In the genomic region with DNA sequence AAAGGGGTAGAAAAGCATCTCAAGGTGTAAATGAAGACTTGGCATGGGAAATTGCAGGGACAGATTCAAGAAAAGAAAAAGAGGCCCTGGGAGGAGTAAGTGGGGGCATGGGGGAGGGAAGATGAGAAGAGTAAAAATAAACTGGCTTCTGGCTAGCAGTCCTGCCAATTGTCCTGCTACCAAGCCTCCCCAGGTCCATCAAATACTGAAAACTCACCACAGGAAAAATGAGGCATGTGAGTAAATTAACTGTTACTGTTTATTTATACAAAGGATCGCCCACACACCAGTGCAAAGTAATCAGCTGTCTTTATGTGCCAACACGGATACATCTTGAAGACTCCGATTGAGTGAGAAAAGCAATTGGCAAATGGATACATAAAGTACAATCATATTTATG, we compare ENCODE assay signal across 18 cellular contexts. TPM values are rescaled to one million over a fixed set of nuclear protein-coding genes. Genes with fewer than 3 reads are reported as not detected.
DNase-seq lines count a peak whose midpoint lies in the region; ATAC-seq, FAIRE-seq and TF ChIP-seq lines count a peak whose summit lies in the region.
"Had no signal": no experiment of that assay in that cellular context is flagged by ENCODE, and none has a peak within 500 bp of the region (broad histone marks: within the 10 kb centered on the region; RNA-seq: fewer than 3 reads in every experiment).

No MANE protein-coding gene starts in this region.

- FAIRE-seq in GM19239 (lab: Jason Lieb, UNC): no peak
- FAIRE-seq: D721Med had no signal

- no peaks in the 10 kb centered on the region for H3K9me3 ChIP-seq in HEK293 (ENCODE audit: control insufficient read depth, insufficient read depth, low read depth, low read length)
- H3K9me3 ChIP-seq in CD8-positive, alpha-beta T cell (ENCODE audit: low read length): no peaks in the 10 kb centered on the region

- H3K36me3 ChIP-seq in HEK293 (ENCODE audit: control insufficient read depth in 2 of 2, insufficient read depth in 1 of 2, low read length in 2 of 2): no peaks in the 10 kb centered on the region
- H3K36me3 ChIP-seq in CD8-positive, alpha-beta T cell (ENCODE audit: insufficient read depth, low read length): no peaks in the 10 kb centered on the region
- H3K36me3 ChIP-seq: BLaER1 treated with 17β-estradiol and CSF1 and Interleukin-3, amounts not matched to agents 10 nM and 100 nM had no signal

- no peak overlapping the region for H3K27ac ChIP-seq in HEK293 (ENCODE audit: extremely low read depth, low read depth, low read length)
- H3K27ac ChIP-seq in CD8-positive, alpha-beta T cell (ENCODE audit: low read depth, low read length): no peak overlapping the region
- H3K27ac ChIP-seq: BLaER1 treated with 17β-estradiol and CSF1 and Interleukin-3, amounts not matched to agents 10 nM and 100 nM had no signal

- ATAC-seq in CD8-positive, alpha-beta T cell: no peak

- H3K27ac Mint-ChIP-seq in Calu3 (ENCODE audit: unreplicated experiment) (peak overlapping the region; percentile 9), nephron progenitor cell (peak overlapping the region; percentile 10)
- no peak overlapping the region for H3K27ac Mint-ChIP-seq in CD8-positive, alpha-beta T cell
- H3K27ac Mint-ChIP-seq: CD4-positive, alpha-beta T cell; H9; IgD-negative memory B cell had no signal

- H3K4me3 Mint-ChIP-seq in Calu3 (ENCODE audit: low read depth, unreplicated experiment) (no peak overlapping the region), nephron progenitor cell (no peak overlapping the region)
- no peak overlapping the region for H3K4me3 Mint-ChIP-seq in CD8-positive, alpha-beta T cell
- H3K4me3 Mint-ChIP-seq: CD4-positive, alpha-beta T cell; H9; IgD-negative memory B cell had no signal

- no peak for TF ChIP-seq CTCF in Calu3 (IDR thresholded peaks at IDR 0.05; ENCODE audit: unreplicated experiment)
- TF ChIP-seq CTCF in HEK293 (tag by site-specific recombination; IDR thresholded peaks at IDR 0.05): no peak
- TF ChIP-seq CTCF in nephron progenitor cell (IDR thresholded peaks at IDR 0.05): no peak
- no peak for TF ChIP-seq CTCF in CD8-positive, alpha-beta T cell (IDR thresholded peaks at IDR 0.05)

- BruUV-seq in Calu3 (replicated peaks; lab: Mats Ljungman, UMichigan): no TSS peak

- CTCF ChIA-PET in Calu3 (lab: Charles Lee) (no interaction called here), HEK293 (lab: Yijun Ruan, JAX) (interaction anchor here (0.6 to 1.1 kb wide), 2 partner anchors 75 to 876 kb away, joined by 4 read pairs; no protein-coding TSS in a partner anchor)
- CTCF ChIA-PET in CD8-positive, alpha-beta T cell (lab: Charles Lee): no interaction called here

- no peaks in the 10 kb centered on the region for H3K27me3 ChIP-seq in CD8-positive, alpha-beta T cell (ENCODE audit: insufficient read depth, low read length)
- H3K27me3 ChIP-seq: BLaER1 treated with 17β-estradiol and CSF1 and Interleukin-3, amounts not matched to agents 10 nM and 100 nM had no signal

- H3K36me3 Mint-ChIP-seq in Calu3 (ENCODE audit: insufficient read depth, unreplicated experiment) (peaks cover 4% of the 10 kb centered on the region), nephron progenitor cell (ENCODE audit: low read depth) (no peaks in the 10 kb centered on the region)
- H3K36me3 Mint-ChIP-seq in CD8-positive, alpha-beta T cell: no peaks in the 10 kb centered on the region
- H3K36me3 Mint-ChIP-seq: IgD-negative memory B cell had no signal

- no peak overlapping the region for H3K4me3 ChIP-seq in HEK293 (ENCODE audit: low read depth, low read length)
- H3K4me3 ChIP-seq in CD8-positive, alpha-beta T cell (ENCODE audit: low read depth, low read length): no peak overlapping the region
- H3K4me3 ChIP-seq: BLaER1 treated with 17β-estradiol and CSF1 and Interleukin-3, amounts not matched to agents 10 nM and 100 nM had no signal

- peaks cover 9% of the 10 kb centered on the region; the same call in 1 of the 2 replicates for H3K4me1 ChIP-seq in HEK293 (ENCODE audit: control insufficient read depth, insufficient read depth, low read length)
- no peaks in the 10 kb centered on the region for H3K4me1 ChIP-seq in CD8-positive, alpha-beta T cell (ENCODE audit: insufficient read depth, low read length)

- H3K27me3 Mint-ChIP-seq in Calu3 (ENCODE audit: unreplicated experiment): no peaks in the 10 kb centered on the region
- peaks cover 12% of the 10 kb centered on the region for H3K27me3 Mint-ChIP-seq in nephron progenitor cell (ENCODE audit: low read depth, poor library complexity)
- H3K27me3 Mint-ChIP-seq in CD8-positive, alpha-beta T cell (ENCODE audit: low read depth): peaks cover 2% of the 10 kb centered on the region
- H3K27me3 Mint-ChIP-seq: CD4-positive, alpha-beta T cell had no signal

- intact Hi-C loops in Calu3 (cut with micrococcal nuclease; ENCODE audit: unreplicated experiment): loop anchor here (1.0 kb wide), 1 partner anchor 35 kb away; no protein-coding TSS in a partner anchor
- intact Hi-C loops in CD8-positive, alpha-beta T cell (cut with DNase I, micrococcal nuclease): no loop called here

- POLR2A ChIA-PET in HEK293 (lab: Yijun Ruan, JAX): no interaction called here
- POLR2A ChIA-PET in CD8-positive, alpha-beta T cell (lab: Charles Lee): no interaction called here

- H3K9me3 Mint-ChIP-seq in Calu3 (ENCODE audit: low read depth, unreplicated experiment) (no peaks in the 10 kb centered on the region), nephron progenitor cell (peaks cover 26% of the 10 kb centered on the region)
- no peaks in the 10 kb centered on the region for H3K9me3 Mint-ChIP-seq in CD8-positive, alpha-beta T cell
- H3K9me3 Mint-ChIP-seq: CD4-positive, alpha-beta T cell; IgD-negative memory B cell had no signal

- H3K4me1 Mint-ChIP-seq in Calu3 (ENCODE audit: low read depth, unreplicated experiment) (peaks cover 12% of the 10 kb centered on the region), nephron progenitor cell (peaks cover 19% of the 10 kb centered on the region)
- no peaks in the 10 kb centered on the region for H3K4me1 Mint-ChIP-seq in CD8-positive, alpha-beta T cell (ENCODE audit: low read depth)

- DNase-seq in Calu3 (no peak), cerebellum (ENCODE audit: low spot score) (peak; percentile 62), nephron progenitor cell (no peak), GM19239 (ENCODE audit: insufficient read length, low spot score) (no peak), iPS-NIHi11 (ENCODE audit: low spot score) (no peak), T-helper 2 cell (no peak)
- no peak for DNase-seq in CD8-positive, alpha-beta T cell
- DNase-seq: 8988T; ACHN; CD4-positive, alpha-beta T cell; DMS153; DND-41; GF-D8; H9 had no signal

TF ChIP-seq in HEK293, 187 proteins besides CTCF, POLR2A, EP300 and RAD21 (continues in another document):
- peak; percentile 49 for TF ChIP-seq ZFHX2 (tag by site-specific recombination; conservative IDR thresholded peaks at IDR 0.05)
- TF ChIP-seq WT1 (tag by site-specific recombination; IDR thresholded peaks at IDR 0.05): 0 out of 2 replicates have a peak, but pooled peaks have one; percentile 20
- TF ChIP-seq PRDM6 (tag by site-specific recombination; IDR thresholded peaks at IDR 0.05): peak; percentile 47; the same call in 1 of the 2 replicates
- TF ChIP-seq, protein P1, sequence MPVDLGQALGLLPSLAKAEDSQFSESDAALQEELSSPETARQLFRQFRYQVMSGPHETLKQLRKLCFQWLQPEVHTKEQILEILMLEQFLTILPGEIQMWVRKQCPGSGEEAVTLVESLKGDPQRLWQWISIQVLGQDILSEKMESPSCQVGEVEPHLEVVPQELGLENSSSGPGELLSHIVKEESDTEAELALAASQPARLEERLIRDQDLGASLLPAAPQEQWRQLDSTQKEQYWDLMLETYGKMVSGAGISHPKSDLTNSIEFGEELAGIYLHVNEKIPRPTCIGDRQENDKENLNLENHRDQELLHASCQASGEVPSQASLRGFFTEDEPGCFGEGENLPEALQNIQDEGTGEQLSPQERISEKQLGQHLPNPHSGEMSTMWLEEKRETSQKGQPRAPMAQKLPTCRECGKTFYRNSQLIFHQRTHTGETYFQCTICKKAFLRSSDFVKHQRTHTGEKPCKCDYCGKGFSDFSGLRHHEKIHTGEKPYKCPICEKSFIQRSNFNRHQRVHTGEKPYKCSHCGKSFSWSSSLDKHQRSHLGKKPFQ (tag by site-specific recombination; IDR thresholded peaks at IDR 0.05): no peak
- TF ChIP-seq ZNF76 (tag by site-specific recombination; IDR thresholded peaks at IDR 0.05; ENCODE audit: borderline replicate concordance, low read depth): no peak
- TF ChIP-seq, protein P2, sequence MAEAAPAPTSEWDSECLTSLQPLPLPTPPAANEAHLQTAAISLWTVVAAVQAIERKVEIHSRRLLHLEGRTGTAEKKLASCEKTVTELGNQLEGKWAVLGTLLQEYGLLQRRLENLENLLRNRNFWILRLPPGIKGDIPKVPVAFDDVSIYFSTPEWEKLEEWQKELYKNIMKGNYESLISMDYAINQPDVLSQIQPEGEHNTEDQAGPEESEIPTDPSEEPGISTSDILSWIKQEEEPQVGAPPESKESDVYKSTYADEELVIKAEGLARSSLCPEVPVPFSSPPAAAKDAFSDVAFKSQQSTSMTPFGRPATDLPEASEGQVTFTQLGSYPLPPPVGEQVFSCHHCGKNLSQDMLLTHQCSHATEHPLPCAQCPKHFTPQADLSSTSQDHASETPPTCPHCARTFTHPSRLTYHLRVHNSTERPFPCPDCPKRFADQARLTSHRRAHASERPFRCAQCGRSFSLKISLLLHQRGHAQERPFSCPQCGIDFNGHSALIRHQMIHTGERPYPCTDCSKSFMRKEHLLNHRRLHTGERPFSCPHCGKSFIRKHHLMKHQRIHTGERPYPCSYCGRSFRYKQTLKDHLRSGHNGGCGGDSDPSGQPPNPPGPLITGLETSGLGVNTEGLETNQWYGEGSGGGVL (tag by site-specific recombination; IDR thresholded peaks at IDR 0.05): peak; percentile 54
- TF ChIP-seq OSR2 (tag by site-specific recombination; IDR thresholded peaks at IDR 0.05): peak; percentile 61
- TF ChIP-seq ZNF121 (tag by site-specific recombination; IDR thresholded peaks at IDR 0.05): no peak
- no peak for TF ChIP-seq ZNF391 (tag by site-specific recombination; IDR thresholded peaks at IDR 0.05; ENCODE audit: borderline replicate concordance, low read depth)

RNA-seq across cellular contexts. Expression of gene KLHL25, which starts 10.7 kb away (rescaled TPM):
- total RNA-seq in Calu3 (2022) (14.1 and 16.0 TPM in 2 replicates), cerebellum (38.5 TPM)
- 1 to 10 TPM; 4.3 to 4.9 TPM for total RNA-seq in CD8-positive, alpha-beta T cell
